In genomic region chr17:49069585-49070273, GRCh38 we compare ENCODE assay signal across 19 cellular contexts.
DNase-seq lines count a peak whose midpoint lies in the region; ATAC-seq and TF ChIP-seq lines count a peak whose summit lies in the region.
"Had no signal": no experiment of that assay in that cellular context is flagged by ENCODE, and none has a peak within 500 bp of the region (broad histone marks: within the 10 kb centered on the region; RNA-seq: fewer than 3 reads in every experiment).

No MANE protein-coding gene starts in this region.

- H4K20me1 ChIP-seq in PC-3 (ENCODE audit: low read length): no peaks in the 10 kb centered on the region
- H4K20me1 ChIP-seq in neural progenitor cell (ENCODE audit: low read depth): no peaks in the 10 kb centered on the region

- H3K36me3 ChIP-seq in PC-3 (ENCODE audit: low read depth, low read length): no peaks in the 10 kb centered on the region
- no peaks in the 10 kb centered on the region for H3K36me3 ChIP-seq in neural progenitor cell

- H3K27ac Mint-ChIP-seq in neural progenitor cell: peak overlapping the region; percentile 66
- H3K27ac Mint-ChIP-seq: GM23338 had no signal

- H2AFZ ChIP-seq in PC-3 (ENCODE audit: low read length) (no peak overlapping the region), neural progenitor cell (replicated peaks) (no peak overlapping the region)
- H2AFZ ChIP-seq: GM23338 had no signal

- CTCF ChIA-PET in PC-3 (lab: Charles Lee): interaction anchor here (0.7 kb wide), 1 partner anchor 67 kb away, joined by 6 read pairs; no protein-coding TSS in a partner anchor

- no peaks in the 10 kb centered on the region for H3K36me3 Mint-ChIP-seq in neural progenitor cell

- H3F3A ChIP-seq in PC-3 (ENCODE audit: low read length, unreplicated experiment): no peaks in the 10 kb centered on the region
- H3F3A ChIP-seq in neural progenitor cell (ENCODE audit: low read depth): peaks cover 8% of the 10 kb centered on the region

- TF ChIP-seq CTCF in PC-3 (conservative IDR thresholded peaks at IDR 0.05; ENCODE audit: low read depth, low read length) (no peak), neural progenitor cell (IDR thresholded peaks at IDR 0.05) (no peak)

- H3K4me3 Mint-ChIP-seq in neural progenitor cell: no peak overlapping the region
- H3K4me3 Mint-ChIP-seq: GM23338 had no signal

- H3K79me2 ChIP-seq in PC-3 (ENCODE audit: low read length): no peaks in the 10 kb centered on the region
- no peaks in the 10 kb centered on the region for H3K79me2 ChIP-seq in neural progenitor cell (ENCODE audit: low read depth)

- H3K4me1 Mint-ChIP-seq in neural progenitor cell: no peaks in the 10 kb centered on the region
- H3K4me1 Mint-ChIP-seq: GM23338 had no signal

- H3K27me3 ChIP-seq in PC-3 (ENCODE audit: low read length): no peaks in the 10 kb centered on the region
- no peaks in the 10 kb centered on the region for H3K27me3 ChIP-seq in neural progenitor cell

- DNase-seq in Daoy (ENCODE audit: low read depth) (peak; percentile 22), PC-3 (peak; percentile 56), dermis blood vessel endothelial cell (peak; percentile 43), neural progenitor cell (ENCODE audit: low spot score) (no peak), COLO668 (lab: John Stamatoyannopoulos, UW; ENCODE audit: unreplicated experiment) (no peak)
- DNase-seq: AML-193, DMS79, NCI-H187 treated with DMSO at 0.1 percent for 48 hours, NCI-H2227 treated with DMSO at 0.1 percent for 48 hours, NCI-H524 treated with DMSO at 0.1 percent for 48 hours, RPMI8226, SHP77 treated with DMSO at 0.1 percent for 48 hours, SK-N-SH had no signal

- peak; percentile 38 for ATAC-seq in PC-3
- no peak for ATAC-seq in GM18861 (IDR thresholded peaks at IDR 0.05; ENCODE audit: unreplicated experiment)
- no peak for ATAC-seq in GM19452 (IDR thresholded peaks at IDR 0.05; ENCODE audit: unreplicated experiment)
- ATAC-seq: GM23338, HCT116 had no signal

- intact Hi-C loops in PC-3 (cut with micrococcal nuclease): no loop called here

- no peak overlapping the region for H3K9ac ChIP-seq in PC-3 (ENCODE audit: low read length)
- H3K9ac ChIP-seq in neural progenitor cell: no peak overlapping the region
- H3K9ac ChIP-seq: SK-N-SH had no signal

- no peak overlapping the region for H3K27ac ChIP-seq in PC-3 (ENCODE audit: low read length)
- H3K27ac ChIP-seq in neural progenitor cell: no peak overlapping the region
- H3K27ac ChIP-seq: C4-2B had no signal

- H3K4me3 ChIP-seq in PC-3 (ENCODE audit: low read length) (no peak overlapping the region), neural progenitor cell (no peak overlapping the region)
- H3K4me3 ChIP-seq: GM23338, K562 had no signal

- H3K9me2 ChIP-seq in PC-3 (replicated peaks; ENCODE audit: low read length): no peaks in the 10 kb centered on the region
- H3K9me2 ChIP-seq: SK-N-SH had no signal

- peaks cover 10% of the 10 kb centered on the region; the same call in 1 of the 2 replicates for H3K4me1 ChIP-seq in PC-3 (ENCODE audit: insufficient read depth, low read length)
- H3K4me1 ChIP-seq in neural progenitor cell: peaks cover 15% of the 10 kb centered on the region

- no TSS peak for BruUV-seq in PC-3 (replicated peaks; lab: Mats Ljungman, UMichigan)

- no peaks in the 10 kb centered on the region for H3K9me3 Mint-ChIP-seq in neural progenitor cell
- H3K9me3 Mint-ChIP-seq: GM23338 had no signal

- H3K9me3 ChIP-seq in PC-3 (ENCODE audit: low read length): no peaks in the 10 kb centered on the region
- H3K9me3 ChIP-seq in neural progenitor cell (ENCODE audit: low read depth): no peaks in the 10 kb centered on the region
- H3K9me3 ChIP-seq: SK-N-SH had no signal

- H3K4me2 ChIP-seq in PC-3 (ENCODE audit: low read length): no peak overlapping the region
- no peak overlapping the region for H3K4me2 ChIP-seq in neural progenitor cell
- H3K4me2 ChIP-seq: GM23338 had no signal

- peaks cover 2% of the 10 kb centered on the region for H3K27me3 Mint-ChIP-seq in neural progenitor cell (ENCODE audit: insufficient read depth, low read depth)

- POLR2A ChIA-PET in PC-3 (lab: Charles Lee; ENCODE audit: unreplicated experiment): interaction anchor here (0.5 kb wide), 1 partner anchor 875 kb away, joined by 4 read pairs; no protein-coding TSS in a partner anchor

Comparison
In these comparisons a context has a peak if more than half of its experiments do, and no peak if none do; other contexts are left out.
1. DNase-seq: peak in Daoy (single experiment), PC-3 (single experiment) and dermis blood vessel endothelial cell (single experiment); none in neural progenitor cell (single experiment) and COLO668 (single experiment).